ENCODE assay signal across 13 cellular contexts in genomic region chr16:971981-972315, GRCh38. TPM values are rescaled to one million over a fixed set of nuclear protein-coding genes. Genes with fewer than 3 reads are reported as not detected.
DNase-seq lines count a peak whose midpoint lies in the region; ATAC-seq and TF ChIP-seq lines count a peak whose summit lies in the region.
"Had no signal": no experiment of that assay in that cellular context is flagged by ENCODE, and none has a peak within 500 bp of the region (broad histone marks: within the 10 kb centered on the region; RNA-seq: fewer than 3 reads in every experiment).

No MANE protein-coding gene starts in this region.

- H3K4me3 ChIP-seq in breast epithelium = peak overlapping the region in 2 of 3 donors; percentile 20 to 32
- H3K4me3 ChIP-seq in H7 (ENCODE audit: insufficient read depth, low read depth, low read length) = no peak overlapping the region
- H3K4me3 ChIP-seq: prostate gland had no signal

- H3K4me3 Mint-ChIP-seq in stimulated activated naive CD8-positive, alpha-beta T cell treated with anti-CD3 and anti-CD28 coated beads, Interleukin-15, amount 100 ng/mL, for 72 hours = no peak overlapping the region
- H3K4me3 Mint-ChIP-seq in nephron = peak overlapping the region; percentile 73 to 86 (median 79)

- H3K27ac ChIP-seq in breast epithelium = peak overlapping the region; percentile 84 to 87
- H3K27ac ChIP-seq: prostate gland had no signal

- H3K9me3 Mint-ChIP-seq in stimulated activated naive CD8-positive, alpha-beta T cell treated with anti-CD3 and anti-CD28 coated beads, Interleukin-15, amount 100 ng/mL, for 72 hours = no peaks in the 10 kb centered on the region
- peaks cover 3% of the 10 kb centered on the region for H3K9me3 Mint-ChIP-seq in nephron

- intact Hi-C loops in breast epithelium (cut with DNase I; ENCODE audit: low total_unique reads) = no loop called here

- peaks cover 30% of the 10 kb centered on the region for H3K4me1 Mint-ChIP-seq in stimulated activated naive CD8-positive, alpha-beta T cell treated with anti-CD3 and anti-CD28 coated beads, Interleukin-15, amount 100 ng/mL, for 72 hours
- H3K4me1 Mint-ChIP-seq in nephron = peaks cover 59% of the 10 kb centered on the region

- H3K36me3 ChIP-seq in breast epithelium (no peaks in the 10 kb centered on the region), H7 (replicated peaks; ENCODE audit: control insufficient read depth, insufficient read depth, low read length) (no peaks in the 10 kb centered on the region)
- H3K36me3 ChIP-seq: prostate gland had no signal

- no peaks in the 10 kb centered on the region for H3K27me3 ChIP-seq in breast epithelium
- H3K27me3 ChIP-seq in H7 (ENCODE audit: control insufficient read depth, insufficient read depth, low read length) = peaks cover 6% of the 10 kb centered on the region

- no peak overlapping the region for H3K27ac Mint-ChIP-seq in stimulated activated naive CD8-positive, alpha-beta T cell treated with anti-CD3 and anti-CD28 coated beads, Interleukin-15, amount 100 ng/mL, for 72 hours
- peak overlapping the region; percentile 7 to 93 (median 51) for H3K27ac Mint-ChIP-seq in nephron

- peak; percentile 4 for DNase-seq in stimulated activated naive CD8-positive, alpha-beta T cell treated with anti-CD3 and anti-CD28 coated beads, Interleukin-15, Interleukin-2, amounts not matched to agents 100 U/mL and 50 U/mL, for 24 hours
- no peak for DNase-seq in stimulated activated naive CD8-positive, alpha-beta T cell treated with anti-CD3 and anti-CD28 coated beads, Interleukin-15, amount 100 ng/mL, for 72 hours
- no peak for DNase-seq in breast epithelium (ENCODE audit: low spot score in 2 of 2)
- DNase-seq in middle frontal gyrus (ENCODE audit: extremely low spot score, low spot score) = no peak
- no peak for DNase-seq in H7
- DNase-seq: AML-193, HCEC 1CT, NCI-H2081 treated with DMSO at 0.1 percent for 48 hours, NCI-H69, PC-3 had no signal

- peaks cover 9% of the 10 kb centered on the region for H3K36me3 Mint-ChIP-seq in nephron (ENCODE audit: low read depth)

- no peak for ATAC-seq in stimulated activated naive CD8-positive, alpha-beta T cell treated with anti-CD3 and anti-CD28 coated beads, Interleukin-15, Interleukin-2, amounts not matched to agents 100 U/mL and 50 U/mL, for 24 hours
- ATAC-seq in stimulated activated naive CD8-positive, alpha-beta T cell treated with anti-CD3 and anti-CD28 coated beads, Interleukin-15, amount 100 ng/mL, for 72 hours = no peak
- no peak for ATAC-seq in HG02938 (IDR thresholded peaks at IDR 0.05; ENCODE audit: unreplicated experiment)

- H3K4me1 ChIP-seq in breast epithelium = peaks cover 5 to 16% of the 10 kb centered on the region in 2 donors

- no peaks in the 10 kb centered on the region for H3K27me3 Mint-ChIP-seq in stimulated activated naive CD8-positive, alpha-beta T cell treated with anti-CD3 and anti-CD28 coated beads, Interleukin-15, amount 100 ng/mL, for 72 hours
- peaks cover 18% of the 10 kb centered on the region for H3K27me3 Mint-ChIP-seq in nephron (ENCODE audit: low read depth)

- no peaks in the 10 kb centered on the region for H3K9me3 ChIP-seq in breast epithelium
- H3K9me3 ChIP-seq: prostate gland had no signal

- TF ChIP-seq POLR2A in breast epithelium (IDR thresholded peaks at IDR 0.05) = no peak

- TF ChIP-seq CTCF in breast epithelium (IDR thresholded peaks at IDR 0.05) = no peak
- no peak for TF ChIP-seq CTCF in nephron (IDR thresholded peaks at IDR 0.05; ENCODE audit: unreplicated experiment in 3 of 3)

RNA-seq across cellular contexts. Expression of gene LMF1, which starts 1.2 kb away (rescaled TPM):
- total RNA-seq in breast epithelium = 10 to 100 TPM; 14.1 to 26.4 (median 21.4) TPM
- 7.1 and 9.5 TPM in 2 replicates for total RNA-seq in H7 (2014; rRNA removed; shearing (Covaris generic))

RNA-seq across cellular contexts. Expression of gene SOX8, which starts 9.6 kb away (rescaled TPM):
- total RNA-seq in breast epithelium = 1 to 10 TPM in 2 of 3 donors, under 1 TPM in 1; 0.32 to 6.6 (median 1.3) TPM
- 10.0 and 12.8 TPM in 2 replicates for total RNA-seq in H7 (2014; rRNA removed; shearing (Covaris generic))

Comparison
In these comparisons a context has a peak if more than half of its experiments do, and no peak if none do; other contexts are left out.
1. H3K27ac Mint-ChIP-seq: peak in nephron (3 of 3); none in stimulated activated naive CD8-positive, alpha-beta T cell treated with anti-CD3 and anti-CD28 coated beads, Interleukin-15, amount 100 ng/mL, for 72 hours (0 of 2).
2. H3K4me3 Mint-ChIP-seq: peak in nephron (3 of 3); none in stimulated activated naive CD8-positive, alpha-beta T cell treated with anti-CD3 and anti-CD28 coated beads, Interleukin-15, amount 100 ng/mL, for 72 hours (0 of 2).